In the genomic region with DNA sequence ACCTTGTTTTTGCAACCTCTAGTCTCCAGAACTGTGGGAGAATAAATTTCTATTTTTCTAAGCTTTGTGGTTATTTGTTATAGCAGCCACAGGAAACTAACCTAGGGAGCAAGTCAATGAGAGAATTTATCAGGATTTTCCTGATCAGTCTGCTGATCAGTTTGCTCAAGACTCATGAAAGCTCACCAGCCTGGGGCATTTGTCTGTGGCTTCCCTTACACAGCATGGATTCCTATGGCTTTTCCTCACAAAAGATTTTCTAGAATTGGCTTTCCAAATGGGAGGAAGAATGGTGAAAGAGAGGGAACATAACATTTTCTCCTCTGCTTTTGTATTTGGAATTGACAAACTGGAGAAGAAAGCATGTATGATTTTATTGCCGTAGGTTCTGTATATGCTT, we compare ENCODE assay signal across 7 cellular contexts.
"Had no signal": no experiment of that assay in that cellular context is flagged by ENCODE, and none has a peak within 500 bp of the region (broad histone marks: within the 10 kb centered on the region; RNA-seq: fewer than 3 reads in every experiment).

No MANE protein-coding gene starts in this region.

- DNase-seq: GM23248, H7, HFFc6 had no signal

- H3K4me3 ChIP-seq: GM23248, HAP-1 had no signal

- H3K4me3 Mint-ChIP-seq: HFFc6, IgD-negative memory B cell had no signal

- FAIRE-seq: HepG2 had no signal

- H3K9ac ChIP-seq: GM23248 had no signal

- H3K27ac ChIP-seq: GM23248, HL-60 had no signal

- H2AFZ ChIP-seq: GM23248 had no signal

- H3K9me3 Mint-ChIP-seq: HFFc6 had no signal

- H3K9me3 ChIP-seq: HAP-1 had no signal

- H3K27ac Mint-ChIP-seq: HFFc6, IgD-negative memory B cell had no signal

- H3K27me3 Mint-ChIP-seq: IgD-negative memory B cell had no signal
